In the genomic region with DNA sequence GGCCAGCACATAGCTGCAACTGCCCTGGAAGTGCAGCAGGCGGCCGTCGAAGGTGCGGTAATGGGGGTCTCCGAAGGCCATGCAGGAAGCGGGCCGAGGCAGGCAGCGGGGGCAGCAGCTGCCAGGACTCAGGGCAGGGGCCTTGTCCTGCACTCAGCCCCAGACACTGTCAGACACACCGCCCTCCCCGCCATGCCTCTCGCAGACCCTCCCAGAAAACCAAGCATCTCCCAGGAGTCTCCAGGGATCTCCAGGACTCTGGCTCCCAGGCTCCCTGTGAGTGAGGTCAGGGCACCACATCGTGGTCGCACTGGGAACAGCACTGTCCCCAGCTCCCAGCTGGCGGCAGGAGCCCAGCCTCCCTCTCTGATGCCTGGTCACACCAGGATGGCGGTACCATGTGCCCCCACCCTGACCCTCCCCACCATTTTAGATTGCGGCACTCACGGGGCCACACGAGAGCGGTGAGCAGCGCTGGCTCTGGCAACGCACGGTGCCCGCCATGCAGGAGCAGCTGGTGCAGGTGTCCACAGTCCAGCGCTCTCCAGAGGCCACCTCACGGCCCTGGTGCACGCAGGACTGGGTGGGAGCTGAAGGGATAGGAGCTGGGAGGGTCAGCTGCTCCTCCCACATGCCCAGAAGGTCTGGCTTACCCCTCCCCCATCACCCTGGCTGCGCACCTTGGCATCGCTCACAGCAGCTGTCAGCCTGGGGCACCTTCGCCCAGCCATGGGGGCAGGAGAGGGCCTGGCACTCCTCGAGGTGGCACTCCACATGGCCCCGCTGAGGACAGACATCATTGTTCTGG, we compare ENCODE assay signal across 8 cellular contexts. TPM values are rescaled to one million over a fixed set of nuclear protein-coding genes. Genes with fewer than 3 reads are reported as not detected.
A peak's percentile ranks its signal among the peaks of the same experiment; 100 is the strongest.
DNase-seq lines count a peak whose midpoint lies in the region; ATAC-seq and TF ChIP-seq lines count a peak whose summit lies in the region.

No MANE protein-coding gene starts in this region.

- POLR2A ChIA-PET in SK-N-SH (lab: Yijun Ruan, JAX): interaction anchor here (0.7 kb wide), 2 partner anchors 376 to 406 kb away, joined by 3 read pairs; no protein-coding TSS in a partner anchor

- H3K79me2 ChIP-seq in SK-N-SH (ENCODE audit: insufficient read depth) (no peaks in the 10 kb centered on the region), parathyroid adenoma (no peaks in the 10 kb centered on the region)

- ATAC-seq in HG02678 (IDR thresholded peaks at IDR 0.05; ENCODE audit: unreplicated experiment) (no peak), GM19452 (IDR thresholded peaks at IDR 0.05; ENCODE audit: unreplicated experiment) (no peak), GM21515 (IDR thresholded peaks at IDR 0.05; ENCODE audit: unreplicated experiment) (no peak)

- DNase-seq in DMS53 (lab: John Stamatoyannopoulos, UW) (peak; percentile 93), SK-N-SH (peak; percentile 99), fibroblast of villous mesenchyme (ENCODE audit: low read depth) (peak; percentile 57)

- H3K27me3 ChIP-seq in SK-N-SH (ENCODE audit: insufficient read depth): no peaks in the 10 kb centered on the region
- no peaks in the 10 kb centered on the region for H3K27me3 ChIP-seq in parathyroid adenoma (ENCODE audit: control insufficient read depth, insufficient read depth, low read length)

- no peak overlapping the region for H3K4me2 ChIP-seq in SK-N-SH
- H3K4me2 ChIP-seq in parathyroid adenoma (ENCODE audit: low read length): no peak overlapping the region

- TF ChIP-seq RAD21 in SK-N-SH (IDR thresholded peaks at IDR 0.05; ENCODE audit: low read length): peak; percentile 99

- peak; percentile 87 for TF ChIP-seq CTCF in LNCAP (IDR thresholded peaks at IDR 0.05)
- peak; percentile 83 for TF ChIP-seq CTCF in SK-N-SH (IDR thresholded peaks at IDR 0.05)
- TF ChIP-seq CTCF in fibroblast of villous mesenchyme (IDR thresholded peaks at IDR 0.05; ENCODE audit: insufficient read depth, low read depth, low read length): peak; percentile 82
- peak; percentile 91 for TF ChIP-seq CTCF in parathyroid adenoma (IDR thresholded peaks at IDR 0.05)

- H2AFZ ChIP-seq in SK-N-SH (ENCODE audit: low read depth) (no peak overlapping the region), parathyroid adenoma (no peak overlapping the region)

- H3K9me2 ChIP-seq in SK-N-SH: no peaks in the 10 kb centered on the region

- H3K36me3 ChIP-seq in SK-N-SH (replicated peaks in 1 of 2; ENCODE audit: control insufficient read depth in 1 of 2, insufficient read depth in 2 of 2, low read length in 1 of 2) (no peaks in the 10 kb centered on the region), parathyroid adenoma (ENCODE audit: control insufficient read depth, insufficient read depth, low read length) (no peaks in the 10 kb centered on the region)

- H3K27ac ChIP-seq in SK-N-SH (ENCODE audit: low read depth in 2 of 2, low read length in 1 of 2) (no peak overlapping the region), parathyroid adenoma (no peak overlapping the region)

- H3K9me3 ChIP-seq in SK-N-SH (no peaks in the 10 kb centered on the region), parathyroid adenoma (ENCODE audit: control insufficient read depth, low read length) (no peaks in the 10 kb centered on the region)

- no peaks in the 10 kb centered on the region for H4K20me1 ChIP-seq in SK-N-SH (ENCODE audit: insufficient read depth)

- peaks cover 8% of the 10 kb centered on the region for H3F3A ChIP-seq in SK-N-SH (replicated peaks; ENCODE audit: insufficient read depth)

- TF ChIP-seq EP300 in SK-N-SH (IDR thresholded peaks at IDR 0.05; ENCODE audit: borderline replicate concordance in 1 of 2, low read depth in 1 of 2, low read length in 1 of 2): no peak

- WGBS in SK-N-SH (ENCODE audit: low lambda C conversion rate): 54% methylated on average over 14 of the region's 31 CpGs

- peaks cover 0 to 20% of the 10 kb centered on the region in 2 experiments; a peak in 1 of 4 replicates for H3K4me1 ChIP-seq in SK-N-SH (ENCODE audit: control insufficient read depth in 1 of 2, insufficient read depth in 2 of 2, low read depth in 1 of 2, low read length in 1 of 2)
- H3K4me1 ChIP-seq in parathyroid adenoma: peaks cover 7% of the 10 kb centered on the region

- H3K9ac ChIP-seq in SK-N-SH (no peak overlapping the region), parathyroid adenoma (no peak overlapping the region)

- CTCF ChIA-PET in SK-N-SH (lab: Yijun Ruan, JAX): interaction anchor here (0.6 to 12.3 kb wide), 65 partner anchors 9 to 533 kb away, joined by 3 to 181 read pairs (median 5); a partner anchor contains a TSS

- H3K4me3 ChIP-seq in SK-N-SH (ENCODE audit: low read depth in 2 of 2, low read length in 1 of 2): no peak overlapping the region; a peak in 1 of 4 replicates
- no peak overlapping the region for H3K4me3 ChIP-seq in fibroblast of villous mesenchyme (ENCODE audit: low read depth, low read length)
- no peak overlapping the region for H3K4me3 ChIP-seq in parathyroid adenoma (ENCODE audit: low read depth, low read length)

TF ChIP-seq in SK-N-SH, 30 proteins besides CTCF, POLR2A, EP300 and RAD21:
- no peak for TF ChIP-seq TAF1 (IDR thresholded peaks at IDR 0.05; ENCODE audit: borderline replicate concordance, low read depth, low read length)
- TF ChIP-seq RFX5 (IDR thresholded peaks at IDR 0.05; ENCODE audit: low read length): no peak
- TF ChIP-seq TCF12 (IDR thresholded peaks at IDR 0.05): no peak
- TF ChIP-seq SMC3 (IDR thresholded peaks at IDR 0.05; ENCODE audit: low read depth, low read length): peak; percentile 95

RNA-seq across cellular contexts. Expression of a gene that starts 17.5 kb away (rescaled TPM):
- 437 and 495 TPM in 2 replicates for polyA plus RNA-seq in SK-N-SH (2012; rRNA removed)
- 349 and 422 TPM in 2 replicates for polyA plus RNA-seq in SK-N-SH (2012; cell fraction: cytosol; rRNA removed)
- polyA plus RNA-seq in SK-N-SH (2012; cell fraction: nucleus; rRNA removed): 110 and 142 TPM in 2 replicates
- 73.1 and 82.5 TPM in 2 replicates for total RNA-seq in fibroblast of villous mesenchyme

RNA-seq across cellular contexts. Expression of a gene that starts 30.4 kb away (rescaled TPM):
- not detected in 2 replicates for polyA plus RNA-seq in SK-N-SH (2012; rRNA removed)
- polyA plus RNA-seq in SK-N-SH (2012; cell fraction: cytosol; rRNA removed): 0.01 TPM in 1 of 2 replicates, not detected in the other
- polyA plus RNA-seq in SK-N-SH (2012; cell fraction: nucleus; rRNA removed): 0.08 and 0.11 TPM in 2 replicates
- total RNA-seq in fibroblast of villous mesenchyme: under 0.01 TPM in 1 of 2 replicates, not detected in the other

RNA-seq across cellular contexts. Expression of a gene that starts 49.9 kb away (rescaled TPM):
- polyA plus RNA-seq in SK-N-SH (2012; rRNA removed): 22.5 and 43.7 TPM in 2 replicates
- polyA plus RNA-seq in SK-N-SH (2012; cell fraction: cytosol; rRNA removed): 12.3 and 24.8 TPM in 2 replicates
- polyA plus RNA-seq in SK-N-SH (2012; cell fraction: nucleus; rRNA removed): 109 and 117 TPM in 2 replicates
- 185 and 202 TPM in 2 replicates for total RNA-seq in fibroblast of villous mesenchyme

RNA-seq across cellular contexts. Expression of a gene that starts 57.6 kb away (rescaled TPM):
- 0.62 and 1.0 TPM in 2 replicates for polyA plus RNA-seq in SK-N-SH (2012; rRNA removed)
- 0.22 and 0.41 TPM in 2 replicates for polyA plus RNA-seq in SK-N-SH (2012; cell fraction: cytosol; rRNA removed)
- 4.6 and 5.5 TPM in 2 replicates for polyA plus RNA-seq in SK-N-SH (2012; cell fraction: nucleus; rRNA removed)
- total RNA-seq in fibroblast of villous mesenchyme: under 0.01 TPM in 1 of 2 replicates, not detected in the other
